Comparison of ENCODE assay signal across 8 cellular contexts in genomic region chr15:89400121-89400996, GRCh38.
DNase-seq lines count a peak whose midpoint lies in the region; ATAC-seq and TF ChIP-seq lines count a peak whose summit lies in the region.

No MANE protein-coding gene starts in this region.

- no peak overlapping the region for H4K5ac ChIP-seq in H9 (ENCODE audit: insufficient read length, low read depth, low read length)

- no CpG with 5 or more reads among the region's 58 CpGs for WGBS in H9 (ENCODE audit: extremely low coverage, insufficient read length, low lambda C conversion rate)

- H3K4ac ChIP-seq in H9 (ENCODE audit: low read depth, low read length), result no peak overlapping the region

- H3K56ac ChIP-seq in H9 (ENCODE audit: insufficient read length, low read depth, low read length), result no peak overlapping the region

- H3T11ph ChIP-seq in H9 (ENCODE audit: low read length), result no peak overlapping the region

- no peak overlapping the region for H2AK5ac ChIP-seq in H9 (ENCODE audit: insufficient read length, low read length)

- TF ChIP-seq CTCF in H9 (conservative IDR thresholded peaks at IDR 0.05) (no peak), chondrocyte (IDR thresholded peaks at IDR 0.05) (no peak), GM10248 (IDR thresholded peaks at IDR 0.05; ENCODE audit: control extremely low read depth, extremely low read depth, low read depth, missing control alignments) (no peak)

- H3K79me2 ChIP-seq in H9 (ENCODE audit: insufficient read depth, low read length), result no peaks in the 10 kb centered on the region

- no peak overlapping the region for H3K27ac ChIP-seq in H9 (ENCODE audit: insufficient read length, low read depth, low read length)
- H3K27ac ChIP-seq in SJCRH30, result no peak overlapping the region

- H3K9me3 Mint-ChIP-seq in H9 (peaks cover 0 to 15% of the 10 kb centered on the region in 2 experiments; a peak in 2 of 5 replicates), chondrocyte (ENCODE audit: low read depth) (no peaks in the 10 kb centered on the region)

- H3K36me3 Mint-ChIP-seq in H9 (ENCODE audit: insufficient read depth in 1 of 3, low read depth in 3 of 3) (no peaks in the 10 kb centered on the region; a peak in 1 of 7 replicates), chondrocyte (ENCODE audit: low read depth) (no peaks in the 10 kb centered on the region)

- no peak overlapping the region for H3K9ac ChIP-seq in H9 (ENCODE audit: extremely low read depth, insufficient read length, low read length)

- peaks cover 3% of the 10 kb centered on the region for H3K23me2 ChIP-seq in H9 (ENCODE audit: insufficient read length, low read depth, low read length, poor library complexity, severe bottlenecking)

- no peak overlapping the region for H2BK120ac ChIP-seq in H9 (ENCODE audit: low read depth, low read length, poor library complexity, severe bottlenecking)

- H3K9me3 ChIP-seq in H9 (ENCODE audit: control insufficient read depth, low read depth, low read length), result no peaks in the 10 kb centered on the region
- no peaks in the 10 kb centered on the region for H3K9me3 ChIP-seq in SJCRH30 (replicated peaks)

- POLR2A ChIA-PET in GM10248 (lab: Yijun Ruan, JAX), result no interaction called here

- no peaks in the 10 kb centered on the region for H3K36me3 ChIP-seq in SJCRH30

- peaks cover 96% of the 10 kb centered on the region for H3K27me3 ChIP-seq in H9 (ENCODE audit: insufficient read depth, low read length)
- peaks cover 14% of the 10 kb centered on the region for H3K27me3 ChIP-seq in SJCRH30

- H4K20me1 ChIP-seq in H9 (ENCODE audit: control insufficient read depth, insufficient read depth, insufficient read length), result no peaks in the 10 kb centered on the region

- no peak overlapping the region for H3K14ac ChIP-seq in H9 (ENCODE audit: insufficient read depth, low read length)

- no peak overlapping the region for H3K18ac ChIP-seq in H9 (ENCODE audit: insufficient read length, low read depth, low read length)

- ATAC-seq in GM18498 (IDR thresholded peaks at IDR 0.05; ENCODE audit: unreplicated experiment) (peak; percentile 6), left colon (peak; percentile 13)

- no peak overlapping the region for H2BK12ac ChIP-seq in H9 (ENCODE audit: insufficient read length, low read depth, low read length)

- DNase-seq in H9 (peak; percentile 54), SJCRH30 (no peak), left colon (peak in 1 of 2 donors; percentile 11), chondrocyte (ENCODE audit: low spot score) (no peak), GM10248 (ENCODE audit: extremely low spot score) (no peak), AG08396 (ENCODE audit: low spot score) (no peak), UCSD-AML1 (lab: John Stamatoyannopoulos, UW; ENCODE audit: unreplicated experiment) (no peak)

- no peak overlapping the region for H2BK15ac ChIP-seq in H9 (ENCODE audit: low read depth, low read length)

- no peak overlapping the region for H2AFZ ChIP-seq in H9 (ENCODE audit: low read length)

- H3K4me1 Mint-ChIP-seq in H9 (peaks cover 14 to 28% of the 10 kb centered on the region in 2 experiments), chondrocyte (ENCODE audit: low read depth) (peaks cover 5% of the 10 kb centered on the region)

- H4K91ac ChIP-seq in H9 (ENCODE audit: insufficient read length, low read depth, low read length), result no peak overlapping the region

- no peak overlapping the region for H3K23ac ChIP-seq in H9 (ENCODE audit: insufficient read length, low read depth, low read length)

- H3K4me3 Mint-ChIP-seq in H9 (peak overlapping the region; percentile 51 to 64; a peak in 3 of 5 replicates), chondrocyte (ENCODE audit: unreplicated experiment) (no peak overlapping the region)

- no peak overlapping the region for H2BK20ac ChIP-seq in H9 (ENCODE audit: low read depth, low read length, poor library complexity, severe bottlenecking)

- no peak overlapping the region for H3K27ac Mint-ChIP-seq in H9
- H3K27ac Mint-ChIP-seq in chondrocyte (ENCODE audit: unreplicated experiment), result no peak overlapping the region

- no peaks in the 10 kb centered on the region for H3K79me1 ChIP-seq in H9 (ENCODE audit: insufficient read depth, low read depth, low read length, poor library complexity, severe bottlenecking)

- intact Hi-C loops in left colon (cut with DNase I, micrococcal nuclease), result no loop called here

- peak overlapping the region; percentile 47 for H3K4me2 ChIP-seq in H9 (ENCODE audit: insufficient read depth, insufficient read length, low read length)

- H2BK5ac ChIP-seq in H9 (ENCODE audit: insufficient read length, low read length), result no peak overlapping the region

- H3K4me1 ChIP-seq in H9 (ENCODE audit: insufficient read depth, low read length) (peaks cover 7% of the 10 kb centered on the region; the same call in 1 of the 2 replicates), SJCRH30 (no peaks in the 10 kb centered on the region)

- peak overlapping the region; percentile 50 for H3K4me3 ChIP-seq in SJCRH30

- CTCF ChIA-PET in GM10248 (lab: Yijun Ruan, JAX), result interaction anchor here (0.7 to 11.1 kb wide), 19 partner anchors 8 to 193 kb away, joined by 3 to 155 read pairs (median 3); partner anchors contain the start of gene POLG

- H3K27me3 Mint-ChIP-seq in H9 (ENCODE audit: low read depth) (peaks cover 99% of the 10 kb centered on the region), chondrocyte (ENCODE audit: low read depth) (peaks cover 69% of the 10 kb centered on the region)

- H4K8ac ChIP-seq in H9 (replicated peaks; ENCODE audit: insufficient read length, low read depth, low read length), result no peak overlapping the region
